In genomic region chr19:46420056-46420455, GRCh38 we compare ENCODE assay signal across 20 cellular contexts. TPM values are rescaled to one million over a fixed set of nuclear protein-coding genes. Genes with fewer than 3 reads are reported as not detected.
DNase-seq lines count a peak whose midpoint lies in the region; ATAC-seq, FAIRE-seq and TF ChIP-seq lines count a peak whose summit lies in the region.
"Had no signal": no experiment of that assay in that cellular context is flagged by ENCODE, and none has a peak within 500 bp of the region (broad histone marks: within the 10 kb centered on the region; RNA-seq: fewer than 3 reads in every experiment).

No MANE protein-coding gene starts in this region.

- H2AFZ ChIP-seq in K562 (ENCODE audit: low read depth, low read length) (peak overlapping the region; percentile 48; the same call in 1 of the 2 replicates), osteoblast (ENCODE audit: low read length) (peak overlapping the region; percentile 79)

- POLR2A ChIA-PET in K562 (lab: Yijun Ruan, JAX): interaction anchor here (0.6 to 1.7 kb wide), 3 partner anchors 12 to 45 kb away, joined by 3 read pairs; no protein-coding TSS in a partner anchor

- H3K79me2 ChIP-seq in K562 (ENCODE audit: control insufficient read depth, insufficient read depth, low read length): no peaks in the 10 kb centered on the region
- H3K79me2 ChIP-seq in osteoblast (ENCODE audit: insufficient read depth, low read length): no peaks in the 10 kb centered on the region

- peaks cover 26% of the 10 kb centered on the region for H3K27me3 Mint-ChIP-seq in activated naive CD4-positive, alpha-beta T cell treated with anti-CD3 and anti-CD28 coated beads, Interleukin-2, amount 50 U/mL, for 24 hours

- no peaks in the 10 kb centered on the region for H3K9me3 Mint-ChIP-seq in activated naive CD4-positive, alpha-beta T cell treated with anti-CD3 and anti-CD28 coated beads, Interleukin-2, amount 50 U/mL, for 24 hours
- H3K9me3 Mint-ChIP-seq: CD4-positive, alpha-beta T cell had no signal

- FAIRE-seq in K562 (lab: Jason Lieb, UNC) (no peak), frontal cortex (lab: Jason Lieb, UNC) (no peak)
- FAIRE-seq: GM12878, GM18507, H1 had no signal

- in situ Hi-C loops in K562 (cut with MboI): no loop called here

- no peak overlapping the region for H3K4me2 ChIP-seq in K562 (ENCODE audit: insufficient read depth, low read length)
- peak overlapping the region; percentile 53 for H3K4me2 ChIP-seq in osteoblast (ENCODE audit: insufficient read depth, low read length)

- H3K27ac ChIP-seq in K562 (ENCODE audit: extremely low read depth, low read depth, low read length) (no peak overlapping the region), osteoblast (ENCODE audit: low read depth, low read length) (no peak overlapping the region)
- H3K27ac ChIP-seq: 22Rv1, HL-60 had no signal

- H3K9me3 ChIP-seq in K562 (replicated peaks; ENCODE audit: control insufficient read depth, insufficient read depth, low read depth, low read length) (peaks cover 1% of the 10 kb centered on the region), osteoblast (ENCODE audit: low read depth, low read length) (no peaks in the 10 kb centered on the region)
- H3K9me3 ChIP-seq: HAP-1 had no signal

- no peak overlapping the region for H3K9ac ChIP-seq in K562 (ENCODE audit: insufficient read depth in 1 of 2, low read depth in 2 of 2, low read length in 2 of 2)

- H3K4me1 Mint-ChIP-seq in activated naive CD4-positive, alpha-beta T cell treated with anti-CD3 and anti-CD28 coated beads, Interleukin-2, amount 50 U/mL, for 24 hours: no peaks in the 10 kb centered on the region

- ATAC-seq in K562 (no peak), HG03135 (IDR thresholded peaks at IDR 0.05; ENCODE audit: unreplicated experiment) (no peak), GM19467 (IDR thresholded peaks at IDR 0.05; ENCODE audit: unreplicated experiment) (no peak)
- ATAC-seq: GM12878 had no signal

- peak overlapping the region; percentile 47 for H3K27ac Mint-ChIP-seq in activated naive CD4-positive, alpha-beta T cell treated with anti-CD3 and anti-CD28 coated beads, Interleukin-2, amount 50 U/mL, for 24 hours
- H3K27ac Mint-ChIP-seq: CD4-positive, alpha-beta T cell had no signal

- DNase-seq in activated naive CD4-positive, alpha-beta T cell (lab: John Stamatoyannopoulos, UW): no peak
- DNase-seq in K562 (ENCODE audit: extremely low read depth in 1 of 4, low spot score in 3 of 4): no peak
- peak; percentile 32 for DNase-seq in osteoblast (ENCODE audit: insufficient read length, low spot score, missing footprints)
- DNase-seq in NOMO-1 (lab: John Stamatoyannopoulos, UW; ENCODE audit: unreplicated experiment in 2 of 2): no peak
- DNase-seq in frontal cortex (ENCODE audit: low spot score in 2 of 2): no peak
- DNase-seq: AML-193; C1 segment of cervical spinal cord; CD4-positive, alpha-beta T cell; DMS79; KBM-7 had no signal

- no peak for TF ChIP-seq CTCF in K562 (IDR thresholded peaks at IDR 0.05 in 2 of 3, conservative IDR thresholded peaks at IDR 0.05 in 1 of 3; ENCODE audit: insufficient read depth in 2 of 3, low read depth in 1 of 3, low read length in 3 of 3)
- no peak for TF ChIP-seq CTCF in osteoblast (IDR thresholded peaks at IDR 0.05; ENCODE audit: extremely low read depth, low read depth, low read length)

- intact Hi-C loops in K562 (cut with micrococcal nuclease): no loop called here

- TF ChIP-seq POLR2A in K562 (conservative IDR thresholded peaks at IDR 0.05): no peak

- CTCF ChIA-PET in K562 (lab: Yijun Ruan, JAX; ENCODE audit: low intra/inter-chr PET ratio): no interaction called here

- H3K36me3 Mint-ChIP-seq in activated naive CD4-positive, alpha-beta T cell treated with anti-CD3 and anti-CD28 coated beads, Interleukin-2, amount 50 U/mL, for 24 hours: no peaks in the 10 kb centered on the region

- H3K27me3 ChIP-seq in K562 (ENCODE audit: control insufficient read depth in 2 of 2, insufficient read depth in 2 of 2, low read length in 2 of 2) (peaks cover 1 to 4% of the 10 kb centered on the region in 2 experiments; a peak in 2 of 5 replicates), osteoblast (ENCODE audit: insufficient read depth, low read length) (peaks cover 5% of the 10 kb centered on the region)

- no peak overlapping the region for H3K4me3 Mint-ChIP-seq in activated naive CD4-positive, alpha-beta T cell treated with anti-CD3 and anti-CD28 coated beads, Interleukin-2, amount 50 U/mL, for 24 hours
- H3K4me3 Mint-ChIP-seq: CD4-positive, alpha-beta T cell had no signal

- H3K9me1 ChIP-seq in K562 (ENCODE audit: control insufficient read depth, insufficient read depth, low read length): no peaks in the 10 kb centered on the region

- no peaks in the 10 kb centered on the region for H4K20me1 ChIP-seq in K562 (replicated peaks; ENCODE audit: control insufficient read depth, insufficient read depth, low read length)
- no peaks in the 10 kb centered on the region for H4K20me1 ChIP-seq in osteoblast (ENCODE audit: insufficient read depth, low read length)

- TF ChIP-seq EP300 in K562 (IDR thresholded peaks at IDR 0.05; ENCODE audit: low read length): no peak

- H3K4me1 ChIP-seq in K562 (replicated peaks in 1 of 2; ENCODE audit: control insufficient read depth in 2 of 2, insufficient read depth in 2 of 2, low read length in 2 of 2) (peaks cover 13 to 22% of the 10 kb centered on the region in 2 experiments; a peak in 4 of 5 replicates), osteoblast (ENCODE audit: insufficient read depth, low read length) (peaks cover 4% of the 10 kb centered on the region)

- no peak for TF ChIP-seq RAD21 in K562 (CRISPR knock-in tag; conservative IDR thresholded peaks at IDR 0.05 in 1 of 2, IDR thresholded peaks at IDR 0.05 in 1 of 2)

- BruUV-seq in K562 (replicated peaks; lab: Mats Ljungman, UMichigan): no TSS peak

- H3K4me3 ChIP-seq in K562 (no peak overlapping the region), osteoblast (ENCODE audit: insufficient read depth, low read length) (no peak overlapping the region)
- H3K4me3 ChIP-seq: GM12878, HAP-1 had no signal

- H3K36me3 ChIP-seq in K562 (ENCODE audit: control insufficient read depth, insufficient read depth, low read length) (no peaks in the 10 kb centered on the region), osteoblast (ENCODE audit: insufficient read depth, low read length) (no peaks in the 10 kb centered on the region)
- H3K36me3 ChIP-seq: HAP-1 had no signal

- 77% methylated on average over 5 of the region's 7 CpGs for WGBS in K562 (ENCODE audit: insufficient coverage, low coverage, missing lambda C conversion rate)

RNA-seq across cellular contexts. Expression of gene CCDC8, which starts 6.7 kb away (rescaled TPM):
- total RNA-seq in K562 (2011; cell fraction: chromatin; rRNA removed; ENCODE audit: low replicate concordance): 10.0 and 21.6 TPM in 2 replicates
- total RNA-seq in K562 (2011; cell fraction: nucleolus; rRNA removed): 20.5 and 23.5 TPM in 2 replicates
- total RNA-seq in K562 (2011; cell fraction: nucleoplasm; rRNA removed): 15.2 and 15.6 TPM in 2 replicates
- 30.8 and 32.4 TPM in 2 replicates for total RNA-seq in K562 (2014; rRNA removed)
- total RNA-seq in K562 (2014; rRNA removed; fragmentation: Illumina TruSeq; extraction: Trizol): 6.6 and 9.7 TPM in 2 replicates
- 21.6 and 22.3 TPM in 2 replicates for total RNA-seq in K562 (2015; rRNA removed; fragmentation: Illumina TruSeq; extraction: Trizol)
- 21.9 and 22.5 TPM in 2 replicates for total RNA-seq in K562 (2021)
- 8.0 and 9.1 TPM in 2 replicates for polyA plus RNA-seq in K562 (2011; rRNA removed)
- polyA plus RNA-seq in K562 (2011; cell fraction: cytosol; rRNA removed): 7.9 and 13.0 TPM in 2 replicates
- 6.3 and 8.5 TPM in 2 replicates for polyA plus RNA-seq in K562 (2011; cell fraction: nucleus; rRNA removed)
- polyA plus RNA-seq in K562 (2012): 13.6 and 17.1 TPM in 2 replicates
- polyA plus RNA-seq in K562 (2014; fragmentation: Illumina TruSeq; extraction: Trizol): 15.6 and 17.8 TPM in 2 replicates
- polyA plus RNA-seq in K562 (2014; fragmentation: Nextera tagmentation; extraction: Ambion mirVana): 1 to 10 TPM in 1 of 2 experiments, under 1 TPM in 1; 0.68 to 1.5 TPM
- polyA plus RNA-seq in K562 (2014; rRNA removed): 19.9 and 20.8 TPM in 2 replicates
- 6.3 and 7.7 TPM in 2 replicates for polyA minus RNA-seq in K562 (2011; rRNA and poly(A)+ RNA removed)
- 9.2 and 11.5 TPM in 2 replicates for polyA minus RNA-seq in K562 (2011; cell fraction: cytosol; rRNA and poly(A)+ RNA removed)
- 6.5 and 12.2 TPM in 2 replicates for polyA minus RNA-seq in K562 (2011; cell fraction: nucleus; rRNA and poly(A)+ RNA removed)
- total RNA-seq in osteoblast: 17.4 and 22.1 TPM in 2 replicates
- 2.4 TPM for total RNA-seq in frontal cortex
- total RNA-seq: CD4-positive, alpha-beta T cell had no signal

RNA-seq across cellular contexts. Expression of gene PNMA8C, which starts 8.7 kb away (rescaled TPM):
- 0.12 TPM in 1 of 2 replicates, not detected in the other for total RNA-seq in K562 (2011; cell fraction: chromatin; rRNA removed; ENCODE audit: low replicate concordance)
- total RNA-seq in K562 (2011; cell fraction: nucleolus; rRNA removed): not detected in 2 replicates
- total RNA-seq in K562 (2011; cell fraction: nucleoplasm; rRNA removed): not detected in 2 replicates
- total RNA-seq in K562 (2014; rRNA removed) (0.04 and 0.05 TPM in 2 replicates), K562 (2014; rRNA removed; fragmentation: Illumina TruSeq; extraction: Trizol) (not detected in 2 replicates), K562 (2015; rRNA removed; fragmentation: Illumina TruSeq; extraction: Trizol) (0.04 TPM in 1 of 2 replicates, not detected in the other), K562 (2021) (0.04 TPM in 1 of 2 replicates, not detected in the other), osteoblast (under 0.01 and 0.36 TPM in 2 replicates), frontal cortex (31.8 TPM)
- polyA plus RNA-seq in K562 (2011; rRNA removed) (0.01 TPM in 1 of 2 replicates, not detected in the other), K562 (2014; fragmentation: Illumina TruSeq; extraction: Trizol) (not detected in 2 replicates), K562 (2014; fragmentation: Nextera tagmentation; extraction: Ambion mirVana) (not detected), K562 (2014; rRNA removed) (0.05 TPM in 1 of 2 replicates, not detected in the other)
- 0.01 TPM in 2 replicates for polyA plus RNA-seq in K562 (2011; cell fraction: cytosol; rRNA removed)
- 0.03 TPM in 1 of 2 replicates, not detected in the other for polyA plus RNA-seq in K562 (2011; cell fraction: nucleus; rRNA removed)
- polyA plus RNA-seq in K562 (2012): 0.03 and 0.05 TPM in 2 replicates
- polyA minus RNA-seq in K562 (2011; rRNA and poly(A)+ RNA removed): not detected in 2 replicates
- not detected in 2 replicates for polyA minus RNA-seq in K562 (2011; cell fraction: cytosol; rRNA and poly(A)+ RNA removed)
- 0.11 TPM in 1 of 2 replicates, not detected in the other for polyA minus RNA-seq in K562 (2011; cell fraction: nucleus; rRNA and poly(A)+ RNA removed)
- total RNA-seq: CD4-positive, alpha-beta T cell; G401; GM12878 had no signal
- polyA plus RNA-seq: GM12878 had no signal

RNA-seq across cellular contexts. Expression of gene PNMA8A, which starts 51.3 kb away (rescaled TPM):
- 11.8 and 15.0 TPM in 2 replicates for total RNA-seq in K562 (2011; cell fraction: chromatin; rRNA removed; ENCODE audit: low replicate concordance)
- 9.9 and 10.7 TPM in 2 replicates for total RNA-seq in K562 (2011; cell fraction: nucleolus; rRNA removed)
- 13.3 and 16.0 TPM in 2 replicates for total RNA-seq in K562 (2011; cell fraction: nucleoplasm; rRNA removed)
- 13.3 and 16.6 TPM in 2 replicates for total RNA-seq in K562 (2014; rRNA removed)
- 18.4 and 19.5 TPM in 2 replicates for total RNA-seq in K562 (2014; rRNA removed; fragmentation: Illumina TruSeq; extraction: Trizol)
- 18.3 and 18.6 TPM in 2 replicates for total RNA-seq in K562 (2015; rRNA removed; fragmentation: Illumina TruSeq; extraction: Trizol)
- total RNA-seq in K562 (2021): 14.9 and 16.3 TPM in 2 replicates
- polyA plus RNA-seq in K562 (2011; rRNA removed): 20.1 and 23.8 TPM in 2 replicates
- polyA plus RNA-seq in K562 (2011; cell fraction: cytosol; rRNA removed): 9.2 and 16.4 TPM in 2 replicates
- polyA plus RNA-seq in K562 (2011; cell fraction: nucleus; rRNA removed): 5.4 and 6.0 TPM in 2 replicates
- 14.2 and 18.1 TPM in 2 replicates for polyA plus RNA-seq in K562 (2012)
- polyA plus RNA-seq in K562 (2014; fragmentation: Illumina TruSeq; extraction: Trizol): 17.8 and 18.5 TPM in 2 replicates
- 1 to 10 TPM; 6.6 to 7.2 TPM for polyA plus RNA-seq in K562 (2014; fragmentation: Nextera tagmentation; extraction: Ambion mirVana)
- 13.2 and 16.7 TPM in 2 replicates for polyA plus RNA-seq in K562 (2014; rRNA removed)
- 12.6 and 14.7 TPM in 2 replicates for polyA minus RNA-seq in K562 (2011; rRNA and poly(A)+ RNA removed)
- polyA minus RNA-seq in K562 (2011; cell fraction: cytosol; rRNA and poly(A)+ RNA removed): 7.6 and 8.3 TPM in 2 replicates
- polyA minus RNA-seq in K562 (2011; cell fraction: nucleus; rRNA and poly(A)+ RNA removed): 2.0 and 4.9 TPM in 2 replicates
- 2.1 and 2.2 TPM in 2 replicates for total RNA-seq in osteoblast
- total RNA-seq in frontal cortex: 68.1 TPM
- total RNA-seq: CD4-positive, alpha-beta T cell had no signal

Comparison
In these comparisons a context has a peak if more than half of its experiments do, and no peak if none do; other contexts are left out.
1. RNA of gene PNMA8C, which starts 8.7 kb away (total RNA-seq): 31.8 TPM in frontal cortex (single experiment); under 0.01 to 0.36 TPM in osteoblast and 0.04 to 0.12 TPM in K562; every median in the first group is over 10 times any median in the second.